14 cellular contexts compared by ENCODE assay signal in genomic region chr18:23617412-23618009, GRCh38. TPM values are rescaled to one million over a fixed set of nuclear protein-coding genes. Genes with fewer than 3 reads are reported as not detected.
A peak's percentile ranks its signal among the peaks of the same experiment; 100 is the strongest.
DNase-seq lines count a peak whose midpoint lies in the region; ATAC-seq lines count a peak whose summit lies in the region.
"Had no signal": no experiment of that assay in that cellular context is flagged by ENCODE, and none has a peak within 500 bp of the region (broad histone marks: within the 10 kb centered on the region; RNA-seq: fewer than 3 reads in every experiment).

No MANE protein-coding gene starts in this region.

- no peak overlapping the region for H2BK5ac ChIP-seq in mesendoderm (ENCODE audit: low read length)

- no peak overlapping the region for H3K4me2 ChIP-seq in mesendoderm (ENCODE audit: low read length)

- POLR2A ChIA-PET in T-cell (lab: Charles Lee), result no interaction called here

- ATAC-seq in GM18508 (IDR thresholded peaks at IDR 0.05; ENCODE audit: insufficient read depth, unreplicated experiment) (peak; percentile 60), GM21390 (IDR thresholded peaks at IDR 0.05; ENCODE audit: unreplicated experiment) (peak; percentile 44), HG03196 (IDR thresholded peaks at IDR 0.05; ENCODE audit: unreplicated experiment) (peak; percentile 51), left lobe of liver (peak; percentile 16), T-cell (replicated peaks in 1 of 4) (no peak), GM21717 (IDR thresholded peaks at IDR 0.05; ENCODE audit: unreplicated experiment) (no peak)
- no peak for ATAC-seq in activated T-helper 17 cell treated with anti-CD3 and anti-CD28 coated beads, Interleukin-2, amount 50 U/mL, for 72 hours (replicated peaks)
- ATAC-seq: naive thymus-derived CD8-positive, alpha-beta T cell had no signal

- H3K9me3 Mint-ChIP-seq in T-cell, result no peaks in the 10 kb centered on the region
- H3K9me3 Mint-ChIP-seq in activated T-helper 17 cell treated with anti-CD3 and anti-CD28 coated beads, Interleukin-2, amount 50 U/mL, for 72 hours, result no peaks in the 10 kb centered on the region
- H3K9me3 Mint-ChIP-seq: activated CD4-positive, alpha-beta memory T cell treated with anti-CD3 and anti-CD28 coated beads, Interleukin-2, amount 10 ng/mL, durations not matched to agents 7 days and 5 days; endodermal cell; naive thymus-derived CD8-positive, alpha-beta T cell had no signal

- CTCF ChIA-PET in T-cell (lab: Charles Lee), result no interaction called here

- WGBS in mesendoderm (ENCODE audit: extremely low coverage, insufficient coverage, low lambda C conversion rate), result no CpG with 5 or more reads among the region's 4 CpGs

- no peak overlapping the region for H3K9ac ChIP-seq in mesendoderm (ENCODE audit: low read length)

- no peak overlapping the region for H4K5ac ChIP-seq in mesendoderm (ENCODE audit: low read length)

- no peak overlapping the region for H3K56ac ChIP-seq in mesendoderm (ENCODE audit: low read length)

- H3K79me2 ChIP-seq in mesendoderm (ENCODE audit: control insufficient read depth, insufficient read depth, low read length), result no peaks in the 10 kb centered on the region

- H3K4me3 ChIP-seq in mesendoderm (ENCODE audit: low read length), result no peak overlapping the region
- H3K4me3 ChIP-seq: stomach had no signal

- H3K4me3 Mint-ChIP-seq in T-cell, result no peak overlapping the region
- no peak overlapping the region for H3K4me3 Mint-ChIP-seq in activated T-helper 17 cell treated with anti-CD3 and anti-CD28 coated beads, Interleukin-2, amount 50 U/mL, for 72 hours
- H3K4me3 Mint-ChIP-seq: activated CD4-positive, alpha-beta memory T cell treated with anti-CD3 and anti-CD28 coated beads, Interleukin-2, amount 10 ng/mL, durations not matched to agents 7 days and 5 days; CD4-positive, CD25-positive, alpha-beta regulatory T cell had no signal

- no peak overlapping the region for H3K18ac ChIP-seq in mesendoderm (ENCODE audit: low read length)

- H2AK5ac ChIP-seq in mesendoderm (ENCODE audit: low read length), result no peak overlapping the region

- peaks cover 0 to 15% (median 3%) of the 10 kb centered on the region in 3 donors for H3K4me1 Mint-ChIP-seq in T-cell
- no peaks in the 10 kb centered on the region for H3K4me1 Mint-ChIP-seq in activated T-helper 17 cell treated with anti-CD3 and anti-CD28 coated beads, Interleukin-2, amount 50 U/mL, for 72 hours

- no peaks in the 10 kb centered on the region for H3K36me3 ChIP-seq in mesendoderm (ENCODE audit: control insufficient read depth, insufficient read depth, low read length)
- H3K36me3 ChIP-seq: stomach had no signal

- H2BK120ac ChIP-seq in mesendoderm (ENCODE audit: low read depth, low read length), result no peak overlapping the region

- H3K79me1 ChIP-seq in mesendoderm (ENCODE audit: low read length), result no peaks in the 10 kb centered on the region

- no peaks in the 10 kb centered on the region for H3K4me1 ChIP-seq in mesendoderm (ENCODE audit: control insufficient read depth, low read depth, low read length)

- H3K23ac ChIP-seq in mesendoderm (ENCODE audit: low read length), result no peak overlapping the region

- H3K27me3 ChIP-seq in mesendoderm (ENCODE audit: insufficient read depth, low read length, poor library complexity), result peaks cover 2% of the 10 kb centered on the region

- no peak overlapping the region for H3K4ac ChIP-seq in mesendoderm (ENCODE audit: low read depth, low read length)

- no peak overlapping the region for H4K8ac ChIP-seq in mesendoderm (ENCODE audit: low read depth, low read length)

- no peak overlapping the region for H3K27ac Mint-ChIP-seq in T-cell
- no peak overlapping the region for H3K27ac Mint-ChIP-seq in activated T-helper 17 cell treated with anti-CD3 and anti-CD28 coated beads, Interleukin-2, amount 50 U/mL, for 72 hours
- H3K27ac Mint-ChIP-seq: activated CD4-positive, alpha-beta memory T cell treated with anti-CD3 and anti-CD28 coated beads, Interleukin-2, amount 10 ng/mL, durations not matched to agents 7 days and 5 days; CD4-positive, CD25-positive, alpha-beta regulatory T cell; endodermal cell had no signal

- H3K27ac ChIP-seq in mesendoderm (ENCODE audit: low read depth, low read length), result no peak overlapping the region

- DNase-seq in left lobe of liver (ENCODE audit: low spot score) (no peak), mesendoderm (no peak), T-cell (no peak)
- DNase-seq: activated CD4-positive, alpha-beta memory T cell treated with anti-CD3 and anti-CD28 coated beads, Interleukin-2, amount 10 ng/mL, durations not matched to agents 7 days and 5 days; CD4-positive, CD25-positive, alpha-beta regulatory T cell; endodermal cell; naive thymus-derived CD8-positive, alpha-beta T cell; NCI-H526 treated with DMSO at 0.1 percent for 48 hours; stomach had no signal

- H3K27me3 Mint-ChIP-seq in T-cell, result peaks cover 34 to 39% of the 10 kb centered on the region in 2 donors
- H3K27me3 Mint-ChIP-seq in activated T-helper 17 cell treated with anti-CD3 and anti-CD28 coated beads, Interleukin-2, amount 50 U/mL, for 72 hours, result peaks cover 35% of the 10 kb centered on the region

- H3K36me3 Mint-ChIP-seq in T-cell, result no peaks in the 10 kb centered on the region
- H3K36me3 Mint-ChIP-seq in activated T-helper 17 cell treated with anti-CD3 and anti-CD28 coated beads, Interleukin-2, amount 50 U/mL, for 72 hours (ENCODE audit: low read depth), result no peaks in the 10 kb centered on the region
- H3K36me3 Mint-ChIP-seq: CD4-positive, CD25-positive, alpha-beta regulatory T cell; naive thymus-derived CD8-positive, alpha-beta T cell had no signal

- no peak overlapping the region for H2BK15ac ChIP-seq in mesendoderm (replicated peaks; ENCODE audit: low read depth)

RNA-seq across cellular contexts. Expression of gene NPC1, which starts 31.2 kb away (rescaled TPM):
- 13.3 TPM for total RNA-seq in left lobe of liver
- 30.5 TPM for polyA plus RNA-seq in mesendoderm (2013, experiment 1 of 2)
- 29.1 TPM for polyA plus RNA-seq in mesendoderm (2013, experiment 2 of 2)
- total RNA-seq in T-cell, result 10 to 100 TPM; 35.2 to 52.7 (median 39.4) TPM
- 10 to 100 TPM; 39.6 to 49.3 TPM for total RNA-seq in activated T-helper 17 cell treated with anti-CD3 and anti-CD28 coated beads, Interleukin-2, amount 50 U/mL, for 72 hours

RNA-seq across cellular contexts. Expression of gene ANKRD29, which starts 45.2 kb away (rescaled TPM):
- total RNA-seq in left lobe of liver (0.33 TPM), T-cell (under 1 TPM in 4 of 5 donors, not detected in 1; 0.23 to 0.48 (median 0.32) TPM)
- 1.3 TPM for polyA plus RNA-seq in mesendoderm (2013, experiment 1 of 2)
- polyA plus RNA-seq in mesendoderm (2013, experiment 2 of 2), result 1.5 TPM
- total RNA-seq in activated T-helper 17 cell treated with anti-CD3 and anti-CD28 coated beads, Interleukin-2, amount 50 U/mL, for 72 hours, result not detected
- total RNA-seq: activated CD4-positive, alpha-beta memory T cell treated with anti-CD3 and anti-CD28 coated beads, Interleukin-2, amount 10 ng/mL, durations not matched to agents 7 days and 5 days; CD4-positive, CD25-positive, alpha-beta regulatory T cell; naive thymus-derived CD8-positive, alpha-beta T cell had no signal
- polyA plus RNA-seq: naive thymus-derived CD8-positive, alpha-beta T cell had no signal

Comparison
In these comparisons a context has a peak if more than half of its experiments do, and no peak if none do; other contexts are left out.
1. ATAC-seq: peak in GM18508 (single experiment), GM21390 (single experiment), HG03196 (single experiment) and left lobe of liver (single experiment); none in T-cell (0 of 4), activated T-helper 17 cell treated with anti-CD3 and anti-CD28 coated beads, Interleukin-2, amount 50 U/mL, for 72 hours (single experiment) and GM21717 (single experiment).